ENCODE assay signal across 27 cellular contexts in the genomic region with DNA sequence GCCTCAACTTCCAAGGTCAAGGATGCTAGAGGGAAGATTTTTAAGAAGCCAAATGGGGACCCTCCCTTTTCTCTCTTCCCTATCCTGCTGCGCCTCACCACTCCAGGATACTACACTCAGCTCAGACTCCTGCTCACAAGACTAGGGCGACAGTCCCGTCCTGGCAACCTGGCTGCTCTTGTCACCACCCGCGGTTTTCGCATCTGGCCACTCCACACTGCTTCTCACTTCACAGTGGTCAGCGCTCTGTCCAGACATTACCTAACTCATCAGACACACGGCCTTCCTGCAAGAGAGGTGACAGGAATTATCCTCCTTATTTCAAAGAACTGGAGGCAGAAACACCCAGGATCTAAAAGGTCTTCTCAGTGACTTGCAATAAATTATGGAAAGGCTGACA. TPM values are rescaled to one million over a fixed set of nuclear protein-coding genes. Genes with fewer than 3 reads are reported as not detected.
"Had no signal": no experiment of that assay in that cellular context is flagged by ENCODE, and none has a peak within 500 bp of the region (broad histone marks: within the 10 kb centered on the region; RNA-seq: fewer than 3 reads in every experiment).

No MANE protein-coding gene starts in this region.

- H3K27ac Mint-ChIP-seq: activated B cell treated with CpG ODN at 0.5 μM for 24 hours; activated CD4-positive, alpha-beta T cell treated with anti-CD3 and anti-CD28 coated beads, Interleukin-2, amount 10 ng/mL, durations not matched to agents 24 days and 14 days; activated naive CD4-positive, alpha-beta T cell treated with anti-CD3 and anti-CD28 coated beads, Interleukin-2, amount 50 U/mL, for 72 hours; activated naive CD8-positive, alpha-beta T cell treated with anti-CD3 and anti-CD28 coated beads, Interleukin-2, amount 50 U/mL, for 24 hours; T-helper 17 cell had no signal

- DNase-seq: activated B cell treated with CpG ODN at 0.5 μM for 24 hours; activated CD4-positive, alpha-beta T cell treated with anti-CD3 and anti-CD28 coated beads for 1 hour; activated CD4-positive, alpha-beta T cell treated with anti-CD3 and anti-CD28 coated beads, Interleukin-2, amount 10 ng/mL, durations not matched to agents 24 days and 14 days; activated CD4-positive, alpha-beta T cell treated with anti-CD3 and anti-CD28 coated beads, Interleukin-2, amount 50 U/mL, for 48 hours; activated CD8-positive, alpha-beta memory T cell treated with anti-CD3 and anti-CD28 coated beads for 24 hours; activated effector memory CD4-positive, alpha-beta T cell treated with anti-CD3 and anti-CD28 coated beads, Interleukin-2, amount 50 U/mL, for 16 hours; activated naive CD4-positive, alpha-beta T cell treated with Interleukin-2 at 50 U/mL for 16 hours; activated naive CD8-positive, alpha-beta T cell treated with anti-CD3 and anti-CD28 coated beads, Interleukin-2, amount 50 U/mL, for 24 hours; activated T-cell treated with anti-CD3 and anti-CD28 coated beads, Interleukin-2, amount 50 U/mL, for 4 hours; amniotic stem cell; body of pancreas; Kasumi-1; KBM-7; NCI-H1048; NCI-H146; NCI-H2029; NCI-H2107; NCI-H2171 treated with DMSO at 0.1 percent for 48 hours; NCI-H226; NCI-H69; PC-9; SHP77 treated with DMSO at 0.1 percent for 48 hours; T-helper 17 cell; T-helper 9 cell had no signal

- H3K27me3 Mint-ChIP-seq: activated CD4-positive, alpha-beta T cell treated with anti-CD3 and anti-CD28 coated beads, Interleukin-2, amount 10 ng/mL, durations not matched to agents 24 days and 14 days; activated naive CD8-positive, alpha-beta T cell treated with anti-CD3 and anti-CD28 coated beads, Interleukin-2, amount 50 U/mL, for 24 hours; central memory CD8-positive, alpha-beta T cell; T-helper 17 cell had no signal

- H3K9me3 Mint-ChIP-seq: activated B cell treated with CpG ODN at 0.5 μM for 24 hours; activated CD4-positive, alpha-beta T cell treated with anti-CD3 and anti-CD28 coated beads, Interleukin-2, amount 10 ng/mL, durations not matched to agents 24 days and 14 days had no signal

- ATAC-seq: activated naive CD4-positive, alpha-beta T cell treated with anti-CD3 and anti-CD28 coated beads, Interleukin-2, amount 50 U/mL, for 72 hours; activated naive CD8-positive, alpha-beta T cell treated with anti-CD3 and anti-CD28 coated beads, Interleukin-2, amount 50 U/mL, for 24 hours; activated T-cell treated with anti-CD3 and anti-CD28 coated beads, Interleukin-2, amount 50 U/mL, for 4 hours; body of pancreas; T-helper 17 cell had no signal

- H3K4me1 Mint-ChIP-seq: activated B cell treated with CpG ODN at 0.5 μM for 24 hours; activated CD4-positive, alpha-beta T cell treated with anti-CD3 and anti-CD28 coated beads, Interleukin-2, amount 10 ng/mL, durations not matched to agents 24 days and 14 days; activated naive CD8-positive, alpha-beta T cell treated with anti-CD3 and anti-CD28 coated beads, Interleukin-2, amount 50 U/mL, for 24 hours; central memory CD8-positive, alpha-beta T cell; T-helper 17 cell had no signal

- H3K4me3 Mint-ChIP-seq: activated B cell treated with CpG ODN at 0.5 μM for 24 hours; activated CD4-positive, alpha-beta T cell treated with anti-CD3 and anti-CD28 coated beads, Interleukin-2, amount 10 ng/mL, durations not matched to agents 24 days and 14 days; activated naive CD8-positive, alpha-beta T cell treated with anti-CD3 and anti-CD28 coated beads, Interleukin-2, amount 50 U/mL, for 24 hours; activated T-cell treated with anti-CD3 and anti-CD28 coated beads, Interleukin-2, amount 50 U/mL, for 4 hours; central memory CD8-positive, alpha-beta T cell; T-helper 17 cell had no signal

RNA-seq across cellular contexts. Expression of a gene that starts 42.1 kb away (rescaled TPM):
- total RNA-seq: activated B cell treated with CpG ODN at 0.5 μM for 24 hours; activated CD4-positive, alpha-beta T cell treated with anti-CD3 and anti-CD28 coated beads, Interleukin-2, amount 10 ng/mL, durations not matched to agents 24 days and 14 days; activated naive CD4-positive, alpha-beta T cell treated with anti-CD3 and anti-CD28 coated beads, Interleukin-2, amount 50 U/mL, for 72 hours; activated T-cell treated with anti-CD3 and anti-CD28 coated beads, Interleukin-2, amount 50 U/mL, for 4 hours; PC-9; SK-MEL-5; T-helper 17 cell had no signal

RNA-seq across cellular contexts. Expression of a gene that starts 48.3 kb away (rescaled TPM):
- total RNA-seq: activated B cell treated with CpG ODN at 0.5 μM for 24 hours; activated CD4-positive, alpha-beta T cell treated with anti-CD3 and anti-CD28 coated beads, Interleukin-2, amount 10 ng/mL, durations not matched to agents 24 days and 14 days; activated naive CD4-positive, alpha-beta T cell treated with anti-CD3 and anti-CD28 coated beads, Interleukin-2, amount 50 U/mL, for 72 hours; activated T-cell treated with anti-CD3 and anti-CD28 coated beads, Interleukin-2, amount 50 U/mL, for 4 hours; body of pancreas; PC-9; SK-MEL-5; T-helper 17 cell had no signal
